Comparison of ENCODE assay signal across 1 cellular context in genomic region chr1:203682401-203683383, GRCh38.
A peak's percentile ranks its signal among the peaks of the same experiment; 100 is the strongest.
TF ChIP-seq lines count a peak whose summit lies in the region.

No MANE protein-coding gene starts in this region.

TF ChIP-seq in HEK293, 187 proteins besides CTCF, POLR2A, EP300 and RAD21 (continued from another document and continues in another):
- TF ChIP-seq ZNF518A (tag by site-specific recombination; conservative IDR thresholded peaks at IDR 0.05; ENCODE audit: low read depth), result peak; percentile 88
- 0 out of 2 replicates have a peak, but pooled peaks have one; percentile 16 for TF ChIP-seq ZNF366 (tag by site-specific recombination; conservative IDR thresholded peaks at IDR 0.05)
- TF ChIP-seq SALL2 (tag by site-specific recombination; IDR thresholded peaks at IDR 0.05; ENCODE audit: borderline replicate concordance), result no peak
- TF ChIP-seq SP3 (tag by site-specific recombination; IDR thresholded peaks at IDR 0.05), result 0 out of 2 replicates have a peak, but pooled peaks have one; percentile 18
- peak; percentile 35; the same call in 1 of the 2 replicates for TF ChIP-seq ZNF24 (tag by site-specific recombination; IDR thresholded peaks at IDR 0.05)
- no peak for TF ChIP-seq ZNF2 (tag by site-specific recombination; IDR thresholded peaks at IDR 0.05)
- no peak for TF ChIP-seq ZNF777 (tag by site-specific recombination; IDR thresholded peaks at IDR 0.05; ENCODE audit: borderline replicate concordance)
- TF ChIP-seq ZNF580 (tag by site-specific recombination; IDR thresholded peaks at IDR 0.05), result peak; percentile 87
- TF ChIP-seq ZNF302 (tag by site-specific recombination; IDR thresholded peaks at IDR 0.05; ENCODE audit: low read depth), result peak; percentile 60; the same call in 1 of the 2 replicates
- no peak; the same call in 1 of the 2 replicates for TF ChIP-seq ZFP37 (tag by site-specific recombination; IDR thresholded peaks at IDR 0.05)
- TF ChIP-seq REPIN1 (tag by site-specific recombination; IDR thresholded peaks at IDR 0.05; ENCODE audit: low read depth), result peak; percentile 87; the same call in 1 of the 2 replicates
- TF ChIP-seq INSM2 (tag by site-specific recombination; IDR thresholded peaks at IDR 0.05), result no peak
- peak; percentile 89 for TF ChIP-seq ZXDB (tag by site-specific recombination; IDR thresholded peaks at IDR 0.05)
- no peak for TF ChIP-seq ZEB2 (tag by site-specific recombination; IDR thresholded peaks at IDR 0.05)
- TF ChIP-seq ZNF704 (tag by site-specific recombination; IDR thresholded peaks at IDR 0.05), result no peak
- peak; percentile 86 for TF ChIP-seq ZNF513 (tag by site-specific recombination; IDR thresholded peaks at IDR 0.05)
- TF ChIP-seq YY2 (tag by site-specific recombination; IDR thresholded peaks at IDR 0.05), result peak; percentile 71; the same call in 1 of the 2 replicates
- peak; percentile 43; the same call in 1 of the 2 replicates for TF ChIP-seq ZBTB20 (tag by site-specific recombination; IDR thresholded peaks at IDR 0.05)
- no peak for TF ChIP-seq ZNF791 (tag by site-specific recombination; IDR thresholded peaks at IDR 0.05)
- peak; percentile 81 for TF ChIP-seq ZNF324 (tag by site-specific recombination; IDR thresholded peaks at IDR 0.05)
- peak; percentile 43; the same call in 1 of the 2 replicates for TF ChIP-seq REST (tag by site-specific recombination; IDR thresholded peaks at IDR 0.05)
- 0 out of 2 replicates have a peak, but pooled peaks have one; percentile 16 for TF ChIP-seq ZSCAN4 (tag by site-specific recombination; IDR thresholded peaks at IDR 0.05)
- peak; percentile 33; the same call in 1 of the 2 replicates for TF ChIP-seq ZNF148 (tag by site-specific recombination; IDR thresholded peaks at IDR 0.05; ENCODE audit: borderline replicate concordance)
- TF ChIP-seq PRDM10 (tag by site-specific recombination; IDR thresholded peaks at IDR 0.05), result peak; percentile 56; the same call in 1 of the 2 replicates
- no peak for TF ChIP-seq ZNF624 (tag by site-specific recombination; IDR thresholded peaks at IDR 0.05)
- TF ChIP-seq KLF8 (tag by site-specific recombination; IDR thresholded peaks at IDR 0.05), result peak; percentile 82
- no peak for TF ChIP-seq ZNF416 (tag by site-specific recombination; IDR thresholded peaks at IDR 0.05)
- TF ChIP-seq ZNF76 (tag by site-specific recombination; IDR thresholded peaks at IDR 0.05; ENCODE audit: borderline replicate concordance, low read depth), result no peak
- TF ChIP-seq ZNF10 (tag by site-specific recombination; IDR thresholded peaks at IDR 0.05), result peak; percentile 69
- TF ChIP-seq KLF16 (tag by site-specific recombination; IDR thresholded peaks at IDR 0.05), result peak; percentile 94
